Comparison of ENCODE assay signal across 10 cellular contexts in genomic region chr6:158660331-158660730, GRCh38. TPM values are rescaled to one million over a fixed set of nuclear protein-coding genes. Genes with fewer than 3 reads are reported as not detected.
A peak's percentile ranks its signal among the peaks of the same experiment; 100 is the strongest.
DNase-seq lines count a peak whose midpoint lies in the region; ATAC-seq lines count a peak whose summit lies in the region.
"Had no signal": no experiment of that assay in that cellular context is flagged by ENCODE, and none has a peak within 500 bp of the region (broad histone marks: within the 10 kb centered on the region; RNA-seq: fewer than 3 reads in every experiment).

No MANE protein-coding gene starts in this region.

- peak overlapping the region in 5 of 7 donors; percentile 8 to 48 (median 43) for H3K4me3 Mint-ChIP-seq in CD8-positive, alpha-beta memory T cell
- no peak overlapping the region for H3K4me3 Mint-ChIP-seq in activated T-cell treated with anti-CD3 and anti-CD28 coated beads, Interleukin-2, amount 50 U/mL, for 24 hours

- POLR2A ChIA-PET in CD8-positive, alpha-beta memory T cell (lab: Charles Lee) = interaction anchor here (0.6 to 1.9 kb wide), 3 partner anchors 10 to 77 kb away, joined by 4 to 10 read pairs (median 5); partner anchors contain the start of gene SYTL3

- no peak overlapping the region for H3K9ac ChIP-seq in GM23248

- no peaks in the 10 kb centered on the region for H3K79me2 ChIP-seq in GM23248 (ENCODE audit: insufficient read depth)

- H3K27ac Mint-ChIP-seq in CD8-positive, alpha-beta memory T cell = peak overlapping the region; percentile 47 to 92 (median 83)
- peak overlapping the region; percentile 24 for H3K27ac Mint-ChIP-seq in activated T-cell treated with anti-CD3 and anti-CD28 coated beads, Interleukin-2, amount 50 U/mL, for 24 hours

- no peak overlapping the region for H2AFZ ChIP-seq in GM23248

- no peaks in the 10 kb centered on the region for H3K9me2 ChIP-seq in GM23248 (ENCODE audit: insufficient read depth)

- H3K27ac ChIP-seq in CD8-positive, alpha-beta memory T cell (ENCODE audit: low read depth, low read length) = no peak overlapping the region
- no peak overlapping the region for H3K27ac ChIP-seq in GM23248

- H3K4me1 ChIP-seq in CD8-positive, alpha-beta memory T cell (ENCODE audit: insufficient read depth, low read length) = peaks cover 29% of the 10 kb centered on the region
- H3K4me1 ChIP-seq in GM23248 (ENCODE audit: insufficient read depth) = peaks cover 18% of the 10 kb centered on the region

- H3K36me3 ChIP-seq in CD8-positive, alpha-beta memory T cell (ENCODE audit: insufficient read depth, low read length) = peaks cover 6% of the 10 kb centered on the region
- H3K36me3 ChIP-seq in GM23248 (ENCODE audit: low read depth) = no peaks in the 10 kb centered on the region

- H3K27me3 ChIP-seq in CD8-positive, alpha-beta memory T cell (ENCODE audit: insufficient read depth, low read length, poor library complexity, severe bottlenecking) = no peaks in the 10 kb centered on the region
- no peaks in the 10 kb centered on the region for H3K27me3 ChIP-seq in GM23248 (replicated peaks; ENCODE audit: insufficient read depth)

- CTCF ChIA-PET in CD8-positive, alpha-beta memory T cell (lab: Charles Lee) = interaction anchor here (0.7 to 4.5 kb wide), 20 partner anchors 8 to 475 kb away, joined by 3 to 50 read pairs (median 4); partner anchors contain the start of genes DYNLT1, RSPH3 and SYTL3

- no peaks in the 10 kb centered on the region for H3K9me3 ChIP-seq in CD8-positive, alpha-beta memory T cell (ENCODE audit: low read length)
- no peaks in the 10 kb centered on the region for H3K9me3 ChIP-seq in GM23248 (ENCODE audit: low read depth)

- no peak for ATAC-seq in GM21786 (IDR thresholded peaks at IDR 0.05; ENCODE audit: unreplicated experiment)

- H3K4me1 Mint-ChIP-seq in CD8-positive, alpha-beta memory T cell = peaks cover 22 to 48% (median 38%) of the 10 kb centered on the region in 3 donors
- H3K4me1 Mint-ChIP-seq in activated T-cell treated with anti-CD3 and anti-CD28 coated beads, Interleukin-2, amount 50 U/mL, for 24 hours (ENCODE audit: low read depth) = peaks cover 73% of the 10 kb centered on the region

- no peak overlapping the region for H3K4me2 ChIP-seq in GM23248 (ENCODE audit: unreplicated experiment)

- H4K20me1 ChIP-seq in GM23248 (ENCODE audit: insufficient read depth) = no peaks in the 10 kb centered on the region

- no peaks in the 10 kb centered on the region for H3K9me3 Mint-ChIP-seq in CD8-positive, alpha-beta memory T cell
- H3K9me3 Mint-ChIP-seq in activated T-cell treated with anti-CD3 and anti-CD28 coated beads, Interleukin-2, amount 50 U/mL, for 24 hours = no peaks in the 10 kb centered on the region
- H3K9me3 Mint-ChIP-seq: IgD-negative memory B cell had no signal

- peaks cover 7 to 70% (median 14%) of the 10 kb centered on the region in 3 donors for H3K36me3 Mint-ChIP-seq in CD8-positive, alpha-beta memory T cell
- H3K36me3 Mint-ChIP-seq in activated T-cell treated with anti-CD3 and anti-CD28 coated beads, Interleukin-2, amount 50 U/mL, for 24 hours (ENCODE audit: low read depth) = peaks cover 95% of the 10 kb centered on the region

- no peak overlapping the region for H3K4me3 ChIP-seq in CD8-positive, alpha-beta memory T cell (ENCODE audit: low read length)
- H3K4me3 ChIP-seq in GM23248 = no peak overlapping the region
- H3K4me3 ChIP-seq: lung had no signal

- H3K27me3 Mint-ChIP-seq in CD8-positive, alpha-beta memory T cell = no peaks in the 10 kb centered on the region
- H3K27me3 Mint-ChIP-seq in activated T-cell treated with anti-CD3 and anti-CD28 coated beads, Interleukin-2, amount 50 U/mL, for 24 hours = no peaks in the 10 kb centered on the region
- H3K27me3 Mint-ChIP-seq: IgD-negative memory B cell had no signal

- H3F3A ChIP-seq in GM23248 (ENCODE audit: insufficient read depth) = peaks cover 27% of the 10 kb centered on the region

- peak in 4 of 5 donors; percentile 19 to 69 (median 59) for DNase-seq in CD8-positive, alpha-beta memory T cell
- DNase-seq in GM23248 = peak; percentile 41
- DNase-seq in NCI-H2196 (lab: John Stamatoyannopoulos, UW; ENCODE audit: unreplicated experiment) = peak; percentile 57
- DNase-seq in activated T-cell treated with anti-CD3 and anti-CD28 coated beads, Interleukin-2, amount 50 U/mL, for 24 hours = peak; percentile 59
- peak; percentile 59 for DNase-seq in iPS-NIHi11 (ENCODE audit: low spot score)
- DNase-seq in ureter (ENCODE audit: low spot score) = peak; percentile 48
- DNase-seq in RKO (ENCODE audit: low spot score) = no peak

- 69% methylated on average over 10 of the region's 10 CpGs for WGBS in GM23248 (ENCODE audit: low coverage in 1 of 2, low lambda C conversion rate in 2 of 2, missing lambda C conversion rate in 2 of 2), 2 experiments

- in situ Hi-C loops in GM23248 (cut with MboI) = no loop called here

RNA-seq across cellular contexts. Expression of gene SYTL3, which starts 10.5 kb away (rescaled TPM):
- total RNA-seq in CD8-positive, alpha-beta memory T cell = 100 to 1,000 TPM in 1 of 2 experiments, 10 to 100 TPM in 1; 96.6 to 102 TPM
- polyA plus RNA-seq in CD8-positive, alpha-beta memory T cell = 19.5 TPM
- total RNA-seq in GM23248 (2014; rRNA removed; shearing (Covaris generic)) = 2.1 and 11.8 TPM in 2 replicates
- polyA plus RNA-seq in GM23248 (2016; fragmentation: Nextera tagmentation; extraction: Ambion mirVana) = 2.3 and 3.8 TPM in 2 replicates
- 8.7 TPM for total RNA-seq in ureter

RNA-seq across cellular contexts. Expression of gene DYNLT1, which starts 15.8 kb away (rescaled TPM):
- 100 to 1,000 TPM in 1 of 2 experiments, 10 to 100 TPM in 1; 94.8 to 103 TPM for total RNA-seq in CD8-positive, alpha-beta memory T cell
- polyA plus RNA-seq in CD8-positive, alpha-beta memory T cell = 83.2 TPM
- total RNA-seq in GM23248 (2014; rRNA removed; shearing (Covaris generic)) = 79.7 and 86.4 TPM in 2 replicates
- polyA plus RNA-seq in GM23248 (2016; fragmentation: Nextera tagmentation; extraction: Ambion mirVana) = 368 TPM in 2 replicates
- total RNA-seq in ureter = 117 TPM
